Comparison of ENCODE assay signal across 8 cellular contexts in the genomic region with DNA sequence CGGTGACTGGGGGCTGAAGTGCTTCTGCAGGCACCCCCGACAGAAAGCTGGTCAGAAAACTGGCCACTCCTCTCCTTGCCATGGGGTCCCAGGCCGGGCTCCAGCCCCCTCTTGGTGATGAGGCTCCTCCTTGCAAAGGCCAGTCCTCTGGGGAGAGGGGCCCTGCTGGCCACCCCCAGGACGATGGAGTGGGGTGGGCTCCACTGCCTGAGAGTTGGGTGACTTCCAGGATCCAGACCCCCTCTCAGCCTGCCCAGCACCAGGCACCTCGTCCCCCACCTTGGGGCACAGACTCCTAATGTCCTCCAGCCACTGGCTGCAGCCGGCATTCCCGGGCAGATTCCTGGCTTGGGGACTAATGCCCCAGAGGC. TPM values are rescaled to one million over a fixed set of nuclear protein-coding genes. Genes with fewer than 3 reads are reported as not detected.
DNase-seq lines count a peak whose midpoint lies in the region; ATAC-seq and TF ChIP-seq lines count a peak whose summit lies in the region.

No MANE protein-coding gene starts in this region.

- H3K27ac Mint-ChIP-seq in GM23338: no peak overlapping the region
- no peak overlapping the region for H3K27ac Mint-ChIP-seq in activated CD8-positive, alpha-beta T cell treated with anti-CD3 and anti-CD28 coated beads, Interleukin-2, amount 10 ng/mL, durations not matched to agents 7 days and 5 days

- intact Hi-C loops in right cardiac atrium (cut with DNase I): no loop called here

- TF ChIP-seq CTCF in GM23338 (conservative IDR thresholded peaks at IDR 0.05; ENCODE audit: low read depth in 2 of 2): no peak

- peak overlapping the region; percentile 50; the same call in 2 of the 3 replicates for H3K4me3 Mint-ChIP-seq in GM23338
- peak overlapping the region; percentile 69 for H3K4me3 Mint-ChIP-seq in activated CD8-positive, alpha-beta T cell treated with anti-CD3 and anti-CD28 coated beads, Interleukin-2, amount 10 ng/mL, durations not matched to agents 7 days and 5 days

- no peak for ATAC-seq in GM23338
- no peak for ATAC-seq in activated CD8-positive, alpha-beta T cell treated with anti-CD3 and anti-CD28 coated beads, Interleukin-2, amount 10 ng/mL, durations not matched to agents 7 days and 5 days
- peak; percentile 1 to 3 for ATAC-seq in right cardiac atrium
- ATAC-seq in HG02759 (IDR thresholded peaks at IDR 0.05; ENCODE audit: unreplicated experiment): no peak
- ATAC-seq in GM21447 (IDR thresholded peaks at IDR 0.05; ENCODE audit: unreplicated experiment): no peak

- H3K27me3 ChIP-seq in GM23338 (ENCODE audit: insufficient read depth) (peaks cover 14% of the 10 kb centered on the region; the same call in 1 of the 2 replicates), right cardiac atrium (ENCODE audit: control insufficient read depth, insufficient read depth) (no peaks in the 10 kb centered on the region)

- 17% methylated on average over 7 of the region's 7 CpGs for WGBS in right cardiac atrium

- no peaks in the 10 kb centered on the region for H3K79me2 ChIP-seq in GM23338 (replicated peaks; ENCODE audit: insufficient read depth)

- CTCF ChIA-PET in activated CD8-positive, alpha-beta T cell treated with anti-CD3 and anti-CD28 coated beads, Interleukin-2, amount 10 ng/mL, durations not matched to agents 7 days and 5 days (lab: Charles Lee): interaction anchor here (0.8 to 7.1 kb wide), 3 partner anchors 28 to 90 kb away, joined by 3 to 39 read pairs (median 4); a partner anchor contains a TSS

- no peak overlapping the region for H2AFZ ChIP-seq in GM23338

- peaks cover 29% of the 10 kb centered on the region for H3K4me1 Mint-ChIP-seq in GM23338
- H3K4me1 Mint-ChIP-seq in activated CD8-positive, alpha-beta T cell treated with anti-CD3 and anti-CD28 coated beads, Interleukin-2, amount 10 ng/mL, durations not matched to agents 7 days and 5 days (ENCODE audit: low read depth): peaks cover 52% of the 10 kb centered on the region

- peak overlapping the region; percentile 91 for H3K4me2 ChIP-seq in GM23338

- POLR2A ChIA-PET in activated CD8-positive, alpha-beta T cell treated with anti-CD3 and anti-CD28 coated beads, Interleukin-2, amount 10 ng/mL, durations not matched to agents 7 days and 5 days (lab: Charles Lee): interaction anchor here (0.7 to 1.1 kb wide), 2 partner anchors 41 to 152 kb away, joined by 3 read pairs; a partner anchor contains a TSS

- peaks cover 12% of the 10 kb centered on the region for H3K36me3 Mint-ChIP-seq in GM23338 (ENCODE audit: low read depth)
- peaks cover 35% of the 10 kb centered on the region for H3K36me3 Mint-ChIP-seq in activated CD8-positive, alpha-beta T cell treated with anti-CD3 and anti-CD28 coated beads, Interleukin-2, amount 10 ng/mL, durations not matched to agents 7 days and 5 days (ENCODE audit: low read depth)

- H4K20me1 ChIP-seq in GM23338 (replicated peaks; ENCODE audit: insufficient read depth): no peaks in the 10 kb centered on the region

- H3K4me3 ChIP-seq in GM23338 (peak overlapping the region; percentile 86), right cardiac atrium (ENCODE audit: low read length) (peak overlapping the region; percentile 58), skin epidermis (peak overlapping the region; percentile 74 to 91 (median 85))

- no peaks in the 10 kb centered on the region for H3K9me2 ChIP-seq in GM23338 (ENCODE audit: insufficient read depth)

- H3K4me1 ChIP-seq in GM23338 (ENCODE audit: insufficient read depth): peaks cover 17% of the 10 kb centered on the region; the same call in 1 of the 2 replicates
- peaks cover 10% of the 10 kb centered on the region for H3K4me1 ChIP-seq in right cardiac atrium (ENCODE audit: control insufficient read depth, insufficient read depth, low read length)

- no peaks in the 10 kb centered on the region for H3K36me3 ChIP-seq in GM23338 (ENCODE audit: insufficient read depth)

- 0 out of 2 replicates have a peak, but pooled peaks cover 13% of the 10 kb centered on the region for H3F3A ChIP-seq in GM23338 (replicated peaks; ENCODE audit: low read depth)

- H3K9me3 Mint-ChIP-seq in GM23338: no peaks in the 10 kb centered on the region
- H3K9me3 Mint-ChIP-seq in activated CD8-positive, alpha-beta T cell treated with anti-CD3 and anti-CD28 coated beads, Interleukin-2, amount 10 ng/mL, durations not matched to agents 7 days and 5 days (ENCODE audit: insufficient read depth): no peaks in the 10 kb centered on the region

- no peak overlapping the region for H3K27ac ChIP-seq in GM23338 (ENCODE audit: low read depth)
- peak overlapping the region; percentile 56 for H3K27ac ChIP-seq in right cardiac atrium (ENCODE audit: low read length)
- H3K27ac ChIP-seq in skin epidermis: peak overlapping the region; percentile 27 to 97 (median 90)

- no peak for DNase-seq in GM23338 (ENCODE audit: low spot score)
- DNase-seq in activated CD8-positive, alpha-beta T cell treated with anti-CD3 and anti-CD28 coated beads, Interleukin-2, amount 10 ng/mL, durations not matched to agents 7 days and 5 days: no peak
- peak in 1 of 3 donors; percentile 63 for DNase-seq in right cardiac atrium
- DNase-seq in NCI-H524 (lab: John Stamatoyannopoulos, UW): no peak
- DNase-seq in SKM-1 (lab: John Stamatoyannopoulos, UW; ENCODE audit: unreplicated experiment): no peak

- H3K9me3 ChIP-seq in right cardiac atrium (ENCODE audit: control insufficient read depth, low read length): no peaks in the 10 kb centered on the region

- peaks cover 18% of the 10 kb centered on the region for H3K27me3 Mint-ChIP-seq in GM23338 (ENCODE audit: insufficient read depth, low read depth, poor library complexity)
- H3K27me3 Mint-ChIP-seq in activated CD8-positive, alpha-beta T cell treated with anti-CD3 and anti-CD28 coated beads, Interleukin-2, amount 10 ng/mL, durations not matched to agents 7 days and 5 days (ENCODE audit: low read depth): no peaks in the 10 kb centered on the region

TF ChIP-seq in GM23338, 12 proteins besides CTCF, POLR2A, EP300 and RAD21 (continues in another document):
- TF ChIP-seq POLR2AphosphoS5 (IDR thresholded peaks at IDR 0.05; ENCODE audit: low read depth): no peak
- no peak for TF ChIP-seq CREB1 (CRISPR knock-in tag; IDR thresholded peaks at IDR 0.05; ENCODE audit: low read depth)
- TF ChIP-seq NANOG (IDR thresholded peaks at IDR 0.05; ENCODE audit: borderline replicate concordance): no peak
- TF ChIP-seq, protein P1, sequence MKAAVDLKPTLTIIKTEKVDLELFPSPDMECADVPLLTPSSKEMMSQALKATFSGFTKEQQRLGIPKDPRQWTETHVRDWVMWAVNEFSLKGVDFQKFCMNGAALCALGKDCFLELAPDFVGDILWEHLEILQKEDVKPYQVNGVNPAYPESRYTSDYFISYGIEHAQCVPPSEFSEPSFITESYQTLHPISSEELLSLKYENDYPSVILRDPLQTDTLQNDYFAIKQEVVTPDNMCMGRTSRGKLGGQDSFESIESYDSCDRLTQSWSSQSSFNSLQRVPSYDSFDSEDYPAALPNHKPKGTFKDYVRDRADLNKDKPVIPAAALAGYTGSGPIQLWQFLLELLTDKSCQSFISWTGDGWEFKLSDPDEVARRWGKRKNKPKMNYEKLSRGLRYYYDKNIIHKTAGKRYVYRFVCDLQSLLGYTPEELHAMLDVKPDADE (IDR thresholded peaks at IDR 0.05): no peak
- no peak for TF ChIP-seq STAT1 (IDR thresholded peaks at IDR 0.05; ENCODE audit: unreplicated experiment)
- TF ChIP-seq EZH2 (IDR thresholded peaks at IDR 0.05; ENCODE audit: low read depth, unreplicated experiment): no peak
- TF ChIP-seq EZH2phosphoT487 (IDR thresholded peaks at IDR 0.05; ENCODE audit: unreplicated experiment): no peak
- no peak for TF ChIP-seq ZNF114 (CRISPR knock-in tag; IDR thresholded peaks at IDR 0.05)
- TF ChIP-seq ZNF331 (CRISPR knock-in tag; IDR thresholded peaks at IDR 0.05; ENCODE audit: low read depth): no peak

RNA-seq across cellular contexts. Expression of a gene that starts 0.4 kb away (rescaled TPM):
- total RNA-seq in GM23338 (2014; rRNA removed; shearing (Covaris generic)): 18.6 and 19.9 TPM in 2 replicates
- polyA plus RNA-seq in GM23338 (2016; fragmentation: Nextera tagmentation; extraction: Ambion mirVana): 3.5 and 4.1 TPM in 2 replicates
- total RNA-seq in activated CD8-positive, alpha-beta T cell treated with anti-CD3 and anti-CD28 coated beads, Interleukin-2, amount 10 ng/mL, durations not matched to agents 7 days and 5 days: 10 to 100 TPM; 39.0 to 42.3 TPM
- total RNA-seq in right cardiac atrium: 10 to 100 TPM; 17.0 to 17.6 (median 17.1) TPM
- polyA plus RNA-seq in right cardiac atrium: 12.8 TPM

RNA-seq across cellular contexts. Expression of a gene that starts 18.5 kb away (rescaled TPM):
- 12.1 and 12.3 TPM in 2 replicates for total RNA-seq in GM23338 (2014; rRNA removed; shearing (Covaris generic))
- polyA plus RNA-seq in GM23338 (2016; fragmentation: Nextera tagmentation; extraction: Ambion mirVana): 5.9 and 6.8 TPM in 2 replicates
- 100 to 1,000 TPM; 127 TPM for total RNA-seq in activated CD8-positive, alpha-beta T cell treated with anti-CD3 and anti-CD28 coated beads, Interleukin-2, amount 10 ng/mL, durations not matched to agents 7 days and 5 days
- 10 to 100 TPM in 3 of 4 donors, 1 to 10 TPM in 1; 5.9 to 14.4 (median 11.6) TPM for total RNA-seq in right cardiac atrium
- 25.1 TPM for polyA plus RNA-seq in right cardiac atrium

RNA-seq across cellular contexts. Expression of a gene that starts 40.6 kb away (rescaled TPM):
- total RNA-seq in GM23338 (2014; rRNA removed; shearing (Covaris generic)): 202 and 212 TPM in 2 replicates
- 300 and 312 TPM in 2 replicates for polyA plus RNA-seq in GM23338 (2016; fragmentation: Nextera tagmentation; extraction: Ambion mirVana)
- 100 to 1,000 TPM; 102 to 106 TPM for total RNA-seq in activated CD8-positive, alpha-beta T cell treated with anti-CD3 and anti-CD28 coated beads, Interleukin-2, amount 10 ng/mL, durations not matched to agents 7 days and 5 days
- 100 to 1,000 TPM; 258 to 356 (median 315) TPM for total RNA-seq in right cardiac atrium
- 683 TPM for polyA plus RNA-seq in right cardiac atrium

RNA-seq across cellular contexts. Expression of a gene that starts 41.2 kb away (rescaled TPM):
- 298 and 349 TPM in 2 replicates for total RNA-seq in GM23338 (2014; rRNA removed; shearing (Covaris generic))
- polyA plus RNA-seq in GM23338 (2016; fragmentation: Nextera tagmentation; extraction: Ambion mirVana) (927 and 1,003 TPM in 2 replicates), right cardiac atrium (144 TPM)
- total RNA-seq in activated CD8-positive, alpha-beta T cell treated with anti-CD3 and anti-CD28 coated beads, Interleukin-2, amount 10 ng/mL, durations not matched to agents 7 days and 5 days: 100 to 1,000 TPM; 154 to 165 TPM
- total RNA-seq in right cardiac atrium: 100 to 1,000 TPM in 3 of 4 donors, 10 to 100 TPM in 1; 91.7 to 103 (median 102) TPM

RNA-seq across cellular contexts. Expression of a gene that starts 53.2 kb away (rescaled TPM):
- 50.1 and 55.1 TPM in 2 replicates for total RNA-seq in GM23338 (2014; rRNA removed; shearing (Covaris generic))
- polyA plus RNA-seq in GM23338 (2016; fragmentation: Nextera tagmentation; extraction: Ambion mirVana): 13.7 and 15.7 TPM in 2 replicates
- total RNA-seq in activated CD8-positive, alpha-beta T cell treated with anti-CD3 and anti-CD28 coated beads, Interleukin-2, amount 10 ng/mL, durations not matched to agents 7 days and 5 days: 10 to 100 TPM; 42.7 to 43.2 TPM
- total RNA-seq in right cardiac atrium: 100 to 1,000 TPM; 132 to 171 (median 141) TPM
- polyA plus RNA-seq in right cardiac atrium: 199 TPM

Comparison
In these comparisons a context has a peak if more than half of its experiments do, and no peak if none do; other contexts are left out.
1. ATAC-seq: peak in right cardiac atrium (2 of 2); none in GM23338 (single experiment), activated CD8-positive, alpha-beta T cell treated with anti-CD3 and anti-CD28 coated beads, Interleukin-2, amount 10 ng/mL, durations not matched to agents 7 days and 5 days (single experiment), HG02759 (single experiment) and GM21447 (single experiment).
2. Peak in every context shown above with its lines, with median percentiles within 50 percentile points of each other: H3K4me3 ChIP-seq.